In the genomic region with DNA sequence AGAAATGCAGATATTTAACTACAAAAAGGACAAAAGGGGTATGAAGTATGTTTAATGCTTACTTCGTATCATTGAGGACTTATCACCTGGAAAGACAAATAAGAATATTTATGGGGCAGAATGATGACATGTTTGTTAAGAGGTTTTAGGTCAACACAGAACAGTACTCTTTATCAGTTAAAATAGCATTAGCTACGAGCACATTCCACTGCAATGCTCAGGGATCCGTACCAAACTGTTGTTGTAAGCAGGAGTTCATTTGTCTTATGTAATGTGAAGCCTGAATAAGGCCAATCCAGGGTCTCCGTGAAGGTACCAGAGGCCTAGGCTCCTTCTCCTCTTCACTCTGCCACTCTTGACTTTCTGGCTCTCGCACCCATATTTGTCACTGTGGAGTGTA, we compare ENCODE assay signal across 24 cellular contexts.
DNase-seq lines count a peak whose midpoint lies in the region; ATAC-seq and TF ChIP-seq lines count a peak whose summit lies in the region.
"Had no signal": no experiment of that assay in that cellular context is flagged by ENCODE, and none has a peak within 500 bp of the region (broad histone marks: within the 10 kb centered on the region; RNA-seq: fewer than 3 reads in every experiment).

No MANE protein-coding gene starts in this region.

- no peak overlapping the region for H4K5ac ChIP-seq in H9 (ENCODE audit: insufficient read length, low read depth, low read length)

- H2BK12ac ChIP-seq in H9 (ENCODE audit: insufficient read length, low read depth, low read length), result no peak overlapping the region

- H3K4me3 Mint-ChIP-seq in H9, result no peak overlapping the region

- no peak overlapping the region for H3K18ac ChIP-seq in H9 (ENCODE audit: insufficient read length, low read depth, low read length)

- H3K14ac ChIP-seq in H9 (ENCODE audit: insufficient read depth, low read length), result no peak overlapping the region

- no peak overlapping the region for H2BK20ac ChIP-seq in H9 (ENCODE audit: low read depth, low read length, poor library complexity, severe bottlenecking)

- H2AK5ac ChIP-seq in H9 (ENCODE audit: insufficient read length, low read length), result no peak overlapping the region

- no peaks in the 10 kb centered on the region for H3K4me1 ChIP-seq in left ventricle myocardium inferior
- H3K4me1 ChIP-seq in thyroid gland, result peaks cover 0 to 8% of the 10 kb centered on the region in 2 donors
- H3K4me1 ChIP-seq in H9 (ENCODE audit: insufficient read depth, low read length), result peaks cover 2% of the 10 kb centered on the region; the same call in 1 of the 2 replicates
- H3K4me1 ChIP-seq: Peyer's patch had no signal

- H3T11ph ChIP-seq in H9 (ENCODE audit: low read length), result no peak overlapping the region

- TF ChIP-seq CTCF in left ventricle myocardium inferior (IDR thresholded peaks at IDR 0.05; ENCODE audit: borderline replicate concordance) (no peak), fibroblast of the aortic adventitia (IDR thresholded peaks at IDR 0.05; ENCODE audit: insufficient read depth, low read length) (no peak), thyroid gland (IDR thresholded peaks at IDR 0.05) (no peak), H9 (conservative IDR thresholded peaks at IDR 0.05) (no peak)

- ATAC-seq in left ventricle myocardium superior, result peak; percentile 30

- H3K4me3 ChIP-seq in left ventricle myocardium inferior, result no peak overlapping the region
- H3K4me3 ChIP-seq in fibroblast of the aortic adventitia (ENCODE audit: low read depth, low read length), result no peak overlapping the region
- no peak overlapping the region for H3K4me3 ChIP-seq in thyroid gland (replicated peaks in 1 of 3)
- H3K4me3 ChIP-seq: HAP-1, Peyer's patch, SK-N-MC had no signal

- 0 out of 7 replicates have a peak overlapping the region, but pooled peaks of 1 of the 3 experiments have one; percentile 38 for H3K27ac Mint-ChIP-seq in H9

- peaks cover 3% of the 10 kb centered on the region for H3K9me3 ChIP-seq in left ventricle myocardium inferior (replicated peaks)
- no peaks in the 10 kb centered on the region for H3K9me3 ChIP-seq in thyroid gland
- H3K9me3 ChIP-seq in H9 (ENCODE audit: control insufficient read depth, low read depth, low read length), result no peaks in the 10 kb centered on the region
- H3K9me3 ChIP-seq: HAP-1, Peyer's patch had no signal

- no peak overlapping the region for H3K27ac ChIP-seq in left ventricle myocardium inferior (replicated peaks)
- H3K27ac ChIP-seq in thyroid gland, result no peak overlapping the region
- no peak overlapping the region for H3K27ac ChIP-seq in H9 (ENCODE audit: insufficient read length, low read depth, low read length)
- H3K27ac ChIP-seq: Peyer's patch, SK-N-MC had no signal

- H3K4me2 ChIP-seq in H9 (ENCODE audit: insufficient read depth, insufficient read length, low read length), result no peak overlapping the region

- H3K27me3 ChIP-seq in left ventricle myocardium inferior (ENCODE audit: low read depth), result no peaks in the 10 kb centered on the region
- no peaks in the 10 kb centered on the region for H3K27me3 ChIP-seq in thyroid gland
- H3K27me3 ChIP-seq in H9 (ENCODE audit: insufficient read depth, low read length), result no peaks in the 10 kb centered on the region
- H3K27me3 ChIP-seq: Peyer's patch had no signal

- no peak overlapping the region for H3K9ac ChIP-seq in H9 (ENCODE audit: extremely low read depth, insufficient read length, low read length)

- no peak overlapping the region for H2BK15ac ChIP-seq in H9 (ENCODE audit: low read depth, low read length)

- intact Hi-C loops in left ventricle myocardium superior (cut with micrococcal nuclease) (no loop called here), left ventricle myocardium inferior (cut with micrococcal nuclease) (no loop called here), thyroid gland (cut with DNase I) (no loop called here)

- H4K8ac ChIP-seq in H9 (replicated peaks; ENCODE audit: insufficient read length, low read depth, low read length), result no peak overlapping the region

- 38 to 58% methylated on average over 5 of the region's 5 CpGs for WGBS in thyroid gland, 2 donors
- WGBS in H9 (ENCODE audit: extremely low coverage, insufficient read length, low lambda C conversion rate), result no CpG with 5 or more reads among the region's 5 CpGs

- no peaks in the 10 kb centered on the region for H4K20me1 ChIP-seq in H9 (ENCODE audit: control insufficient read depth, insufficient read depth, insufficient read length)

- no peak overlapping the region for H2AFZ ChIP-seq in H9 (ENCODE audit: low read length)

- H3K23me2 ChIP-seq in H9 (ENCODE audit: insufficient read length, low read depth, low read length, poor library complexity, severe bottlenecking), result no peaks in the 10 kb centered on the region

- H3K23ac ChIP-seq in H9 (ENCODE audit: insufficient read length, low read depth, low read length), result no peak overlapping the region

- H3K9me3 Mint-ChIP-seq in H9, result no peaks in the 10 kb centered on the region; a peak in 1 of 5 replicates

- no peaks in the 10 kb centered on the region for H3K79me1 ChIP-seq in H9 (ENCODE audit: insufficient read depth, low read depth, low read length, poor library complexity, severe bottlenecking)

- H3K36me3 Mint-ChIP-seq in H9 (ENCODE audit: insufficient read depth in 1 of 3, low read depth in 3 of 3), result no peaks in the 10 kb centered on the region

- no peaks in the 10 kb centered on the region for H3K27me3 Mint-ChIP-seq in H9 (ENCODE audit: low read depth)

- H3K56ac ChIP-seq in H9 (ENCODE audit: insufficient read length, low read depth, low read length), result no peak overlapping the region

- no peak overlapping the region for H2BK120ac ChIP-seq in H9 (ENCODE audit: low read depth, low read length, poor library complexity, severe bottlenecking)

- no peak for DNase-seq in left ventricle myocardium superior
- no peak for DNase-seq in left ventricle myocardium inferior
- DNase-seq in amniotic epithelial cell (ENCODE audit: low read depth), result peak; percentile 33
- peak; percentile 72 for DNase-seq in fibroblast of the aortic adventitia (ENCODE audit: low read depth)
- peak; percentile 9 to 13 for DNase-seq in thyroid gland
- no peak for DNase-seq in H9
- no peak for DNase-seq in hippocampal formation (lab: John Stamatoyannopoulos, UW)
- DNase-seq in cerebellar nuclear complex (lab: John Stamatoyannopoulos, UW), result no peak
- DNase-seq: 8988T, ACHN, DMS153, Karpas-422, NCI-H1092 treated with DMSO at 0.1 percent for 48 hours, NCI-H1436, NCI-H187, NCI-H2081 treated with DMSO at 0.1 percent for 48 hours, NCI-H2171, NCI-H226, NCI-H510A, NCI-H69, Peyer's patch, SIG-M5 had no signal

- H3K36me3 ChIP-seq in left ventricle myocardium inferior (no peaks in the 10 kb centered on the region), thyroid gland (no peaks in the 10 kb centered on the region)
- H3K36me3 ChIP-seq: HAP-1, Peyer's patch had no signal

- peaks cover 14 to 18% of the 10 kb centered on the region in 2 experiments for H3K4me1 Mint-ChIP-seq in H9

- H4K91ac ChIP-seq in H9 (ENCODE audit: insufficient read length, low read depth, low read length), result no peak overlapping the region

- H3K4ac ChIP-seq in H9 (ENCODE audit: low read depth, low read length), result no peak overlapping the region

- H3K79me2 ChIP-seq in H9 (ENCODE audit: insufficient read depth, low read length), result no peaks in the 10 kb centered on the region

- TF ChIP-seq POLR2A in thyroid gland (IDR thresholded peaks at IDR 0.05), result no peak

- no peak overlapping the region for H2BK5ac ChIP-seq in H9 (ENCODE audit: insufficient read length, low read length)

Comparison
In these comparisons a context has a peak if more than half of its experiments do, and no peak if none do; other contexts are left out.
1. DNase-seq: peak in amniotic epithelial cell (single experiment), fibroblast of the aortic adventitia (single experiment) and thyroid gland (2 of 2); none in left ventricle myocardium superior (single experiment), left ventricle myocardium inferior (single experiment), H9 (single experiment), hippocampal formation (0 of 2) and cerebellar nuclear complex (0 of 2).